ENCODE assay signal across 25 cellular contexts in the genomic region with DNA sequence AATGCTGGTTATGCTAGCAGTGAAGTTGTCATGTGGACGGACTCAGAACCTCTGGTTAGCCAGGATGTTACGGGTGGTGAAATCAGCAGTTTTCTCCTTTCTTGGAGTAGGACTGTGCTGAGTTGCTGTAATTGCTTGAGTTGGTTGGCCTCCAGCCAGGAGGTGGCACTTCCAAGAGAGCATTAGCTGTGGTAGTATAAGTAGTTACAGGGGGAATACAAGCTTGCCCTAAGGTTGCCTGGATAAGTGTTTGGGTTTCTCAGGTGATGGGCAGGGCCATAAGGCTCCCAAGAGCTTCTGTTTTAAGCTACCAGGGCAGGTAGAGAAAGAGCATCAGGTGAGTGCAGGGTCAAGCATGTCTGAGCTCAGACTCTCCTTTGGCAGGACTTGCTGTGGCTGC.
"Had no signal": no experiment of that assay in that cellular context is flagged by ENCODE, and none has a peak within 500 bp of the region (broad histone marks: within the 10 kb centered on the region; RNA-seq: fewer than 3 reads in every experiment).

No MANE protein-coding gene starts in this region.

- H3K4me3 ChIP-seq: ascending aorta, colonic mucosa, mucosa of descending colon, prostate gland, right lobe of liver, thoracic aorta had no signal

- H3K27ac Mint-ChIP-seq: activated CD4-positive, alpha-beta T cell treated with anti-CD3 and anti-CD28 coated beads, Interleukin-2, amount 10 ng/mL, durations not matched to agents 24 days and 14 days; activated CD8-positive, alpha-beta T cell treated with anti-CD3 and anti-CD28 coated beads, Interleukin-2, amount 10 ng/mL, durations not matched to agents 7 days and 5 days; activated T-cell treated with anti-CD3 and anti-CD28 coated beads, Interleukin-2, amount 50 U/mL, for 72 hours; immature natural killer cell; naive B cell; stimulated activated naive B cell treated with anti-CD40 and anti-IgM and Interleukin-4, amounts not matched to agents 10 μg/mL and 1 μg/mL and 100 μg/mL, for 72 hours had no signal

- H3K27me3 ChIP-seq: ascending aorta, colonic mucosa, right lobe of liver had no signal

- H3K9me3 Mint-ChIP-seq: activated CD4-positive, alpha-beta T cell treated with anti-CD3 and anti-CD28 coated beads, Interleukin-2, amount 10 ng/mL, durations not matched to agents 24 days and 14 days; central memory CD8-positive, alpha-beta T cell had no signal

- DNase-seq: activated CD4-positive, alpha-beta T cell treated with anti-CD3 and anti-CD28 coated beads, Interleukin-2, amount 10 ng/mL, durations not matched to agents 24 days and 14 days; activated CD4-positive, CD25-positive, alpha-beta regulatory T cell; activated CD8-positive, alpha-beta memory T cell treated with anti-CD3 and anti-CD28 coated beads, Interleukin-2, amount 50 U/mL, for 4 hours; activated CD8-positive, alpha-beta T cell treated with anti-CD3 and anti-CD28 coated beads, Interleukin-2, amount 10 ng/mL, durations not matched to agents 7 days and 5 days; activated effector memory CD4-positive, alpha-beta T cell treated with anti-CD3 and anti-CD28 coated beads, Interleukin-2, amount 50 U/mL, for 16 hours; activated naive CD4-positive, alpha-beta T cell treated with anti-CD3 and anti-CD28 coated beads, Interleukin-2, amount 50 U/mL, for 16 hours; activated T-cell treated with anti-CD3 and anti-CD28 coated beads, Interleukin-2, amount 50 U/mL, for 72 hours; colonic mucosa; immature natural killer cell; kidney glomerular epithelial cell; mesenchymal stem cell; naive B cell; stimulated activated naive B cell treated with anti-CD40 and anti-IgM and Interleukin-4, amounts not matched to agents 10 μg/mL and 1 μg/mL and 100 μg/mL, for 72 hours; T-helper 1 cell; T1000 had no signal

- H3K27ac ChIP-seq: ascending aorta, colonic mucosa, prostate gland, right lobe of liver, thoracic aorta had no signal

- H3K9me3 ChIP-seq: ascending aorta, colonic mucosa, mucosa of descending colon, prostate gland, right lobe of liver, thoracic aorta had no signal

- H3K36me3 ChIP-seq: ascending aorta, colonic mucosa, prostate gland, right lobe of liver, thoracic aorta had no signal

- ATAC-seq: activated CD8-positive, alpha-beta T cell treated with anti-CD3 and anti-CD28 coated beads, Interleukin-2, amount 10 ng/mL, durations not matched to agents 7 days and 5 days; activated T-cell treated with anti-CD3 and anti-CD28 coated beads, Interleukin-2, amount 50 U/mL, for 72 hours; esophagus mucosa; mucosa of descending colon; stimulated activated naive B cell treated with anti-CD40 and anti-IgM and Interleukin-4, amounts not matched to agents 10 μg/mL and 1 μg/mL and 100 μg/mL, for 72 hours had no signal

- FAIRE-seq: endometrium, urothelium cell line had no signal

- H3K36me3 Mint-ChIP-seq: immature natural killer cell; naive B cell; stimulated activated naive B cell treated with anti-CD40 and anti-IgM and Interleukin-4, amounts not matched to agents 10 μg/mL and 1 μg/mL and 100 μg/mL, for 72 hours had no signal

- H3K4me1 ChIP-seq: ascending aorta, colonic mucosa, prostate gland, right lobe of liver had no signal

- H3K4me1 Mint-ChIP-seq: activated CD4-positive, alpha-beta T cell treated with anti-CD3 and anti-CD28 coated beads, Interleukin-2, amount 10 ng/mL, durations not matched to agents 24 days and 14 days; central memory CD8-positive, alpha-beta T cell; immature natural killer cell; naive B cell; neural crest cell; stimulated activated naive B cell treated with anti-CD40 and anti-IgM and Interleukin-4, amounts not matched to agents 10 μg/mL and 1 μg/mL and 100 μg/mL, for 72 hours had no signal

- H3K4me3 Mint-ChIP-seq: activated CD4-positive, alpha-beta T cell treated with anti-CD3 and anti-CD28 coated beads, Interleukin-2, amount 10 ng/mL, durations not matched to agents 24 days and 14 days; activated CD8-positive, alpha-beta T cell treated with anti-CD3 and anti-CD28 coated beads, Interleukin-2, amount 10 ng/mL, durations not matched to agents 7 days and 5 days; activated T-cell treated with anti-CD3 and anti-CD28 coated beads, Interleukin-2, amount 50 U/mL, for 72 hours; central memory CD8-positive, alpha-beta T cell; immature natural killer cell; naive B cell; neural crest cell; stimulated activated naive B cell treated with anti-CD40 and anti-IgM and Interleukin-4, amounts not matched to agents 10 μg/mL and 1 μg/mL and 100 μg/mL, for 72 hours had no signal
